Comparison of ENCODE assay signal across 7 cellular contexts in genomic region chr6:168370310-168370991, GRCh38. TPM values are rescaled to one million over a fixed set of nuclear protein-coding genes. Genes with fewer than 3 reads are reported as not detected.
DNase-seq lines count a peak whose midpoint lies in the region; ATAC-seq, FAIRE-seq and TF ChIP-seq lines count a peak whose summit lies in the region.

No MANE protein-coding gene starts in this region.

- TF ChIP-seq CTCF in MM.1S (IDR thresholded peaks at IDR 0.05; ENCODE audit: low read length) = peak; percentile 53
- TF ChIP-seq CTCF in WERI-Rb-1 (IDR thresholded peaks at IDR 0.05; ENCODE audit: low read depth, low read length) = peak; percentile 90
- peak; percentile 79 to 90 (median 84) for TF ChIP-seq CTCF in breast epithelium (IDR thresholded peaks at IDR 0.05)
- TF ChIP-seq CTCF in liver (IDR thresholded peaks at IDR 0.05; ENCODE audit: low read depth, low read length, missing input control) = peak; percentile 92

- H3K36me3 ChIP-seq in MM.1S (replicated peaks; ENCODE audit: insufficient read depth, low read length) (no peaks in the 10 kb centered on the region), WERI-Rb-1 (no peaks in the 10 kb centered on the region), breast epithelium (no peaks in the 10 kb centered on the region), liver (ENCODE audit: control insufficient read depth in 4 of 4, insufficient read depth in 3 of 4, low read depth in 1 of 4, low read length in 3 of 4) (no peaks in the 10 kb centered on the region)

- H3K9me2 ChIP-seq in MM.1S (replicated peaks; ENCODE audit: insufficient read depth, low read length) = no peaks in the 10 kb centered on the region

- no peaks in the 10 kb centered on the region for H3F3A ChIP-seq in MM.1S (ENCODE audit: insufficient read depth, low read length)

- ATAC-seq in HG02884 (IDR thresholded peaks at IDR 0.05; ENCODE audit: unreplicated experiment) = no peak

- intact Hi-C loops in breast epithelium (cut with DNase I; ENCODE audit: low total_unique reads) = no loop called here

- H2AFZ ChIP-seq in MM.1S (ENCODE audit: low read length) = no peak overlapping the region

- no peaks in the 10 kb centered on the region for H3K79me2 ChIP-seq in MM.1S (ENCODE audit: low read length)

- DNase-seq in GM18507 (ENCODE audit: extremely low spot score, insufficient read length, low read depth) (peak; percentile 51), MM.1S (peak; percentile 14), WERI-Rb-1 (peak; percentile 87), breast epithelium (ENCODE audit: low spot score in 2 of 2) (peak; percentile 48 to 80)
- peak; percentile 22 for DNase-seq in stimulated activated CD8-positive, alpha-beta memory T cell treated with anti-CD3 and anti-CD28 coated beads, Interleukin-12 subunit alpha, Interleukin-12 subunit beta, amount 100 ng/mL, for 24 hours (ENCODE audit: extremely low read depth)

- 0 out of 2 replicates have a peak, but pooled peaks cover 2% of the 10 kb centered on the region for H3K27me3 ChIP-seq in MM.1S (replicated peaks; ENCODE audit: insufficient read depth, low read length)
- H3K27me3 ChIP-seq in WERI-Rb-1 (ENCODE audit: insufficient read depth, low read depth, severe bottlenecking) = no peaks in the 10 kb centered on the region
- H3K27me3 ChIP-seq in breast epithelium = no peaks in the 10 kb centered on the region
- peaks cover 0 to 8% (median 0%) of the 10 kb centered on the region in 4 donors for H3K27me3 ChIP-seq in liver (ENCODE audit: control insufficient read depth in 4 of 4, insufficient read depth in 4 of 4, low read length in 3 of 4)

- peak; percentile 65 for FAIRE-seq in GM18507 (lab: Jason Lieb, UNC)

- H3K9ac ChIP-seq in MM.1S (ENCODE audit: low read length) (no peak overlapping the region), liver (ENCODE audit: low read depth in 1 of 2, low read length in 2 of 2) (peak overlapping the region in 1 of 2 donors; percentile 36)

- no peak overlapping the region for H3K4me2 ChIP-seq in MM.1S (ENCODE audit: low read depth, low read length)

- no peak overlapping the region for H3K4me3 ChIP-seq in MM.1S (ENCODE audit: low read length)
- H3K4me3 ChIP-seq in WERI-Rb-1 (ENCODE audit: low read depth, low read length) = no peak overlapping the region
- H3K4me3 ChIP-seq in breast epithelium = no peak overlapping the region
- H3K4me3 ChIP-seq in liver (ENCODE audit: low read depth in 1 of 3, low read length in 3 of 3) = no peak overlapping the region

- H4K20me1 ChIP-seq in MM.1S (ENCODE audit: insufficient read depth, low read length) = no peaks in the 10 kb centered on the region

- peak; percentile 91 to 94 for TF ChIP-seq RAD21 in liver (IDR thresholded peaks at IDR 0.05)

- H3K9me3 ChIP-seq in MM.1S (replicated peaks; ENCODE audit: insufficient read depth, low read length) (no peaks in the 10 kb centered on the region), WERI-Rb-1 (ENCODE audit: severe bottlenecking) (no peaks in the 10 kb centered on the region), breast epithelium (no peaks in the 10 kb centered on the region), liver (ENCODE audit: control insufficient read depth in 4 of 4, low read length in 3 of 4) (no peaks in the 10 kb centered on the region)

- H3K4me1 ChIP-seq in MM.1S (ENCODE audit: low read length) (no peaks in the 10 kb centered on the region), breast epithelium (no peaks in the 10 kb centered on the region), liver (ENCODE audit: control insufficient read depth in 4 of 4, insufficient read depth in 4 of 4, low read length in 3 of 4) (no peaks in the 10 kb centered on the region)

- 48% methylated on average over 43 of the region's 43 CpGs for WGBS in liver

- no peak for TF ChIP-seq POLR2A in breast epithelium (IDR thresholded peaks at IDR 0.05)

- no peak overlapping the region for H3K27ac ChIP-seq in MM.1S (ENCODE audit: low read length)
- H3K27ac ChIP-seq in WERI-Rb-1 = no peak overlapping the region
- no peak overlapping the region for H3K27ac ChIP-seq in breast epithelium
- no peak overlapping the region for H3K27ac ChIP-seq in liver (ENCODE audit: low read depth in 1 of 2, low read length in 2 of 2)

TF ChIP-seq in liver, 16 proteins besides CTCF, POLR2A, EP300 and RAD21:
- TF ChIP-seq MAX (IDR thresholded peaks at IDR 0.05) = no peak

RNA-seq across cellular contexts. Expression of gene DACT2, which starts 50.9 kb away (rescaled TPM):
- total RNA-seq in breast epithelium (1 to 10 TPM in 1 of 3 donors, under 1 TPM in 1, not detected in 1; 0.32 to 1.0 TPM), liver (1 to 10 TPM in 1 of 2 donors, under 1 TPM in 1; 0.42 to 2.8 TPM)
- polyA plus RNA-seq in liver = 1 to 10 TPM in 1 of 2 donors, under 1 TPM in 1; 0.25 to 1.3 TPM

Comparison
In these comparisons a context has a peak if more than half of its experiments do, and no peak if none do; other contexts are left out.
1. DNase-seq: peak in every context shown above with its lines; median percentile 87 in WERI-Rb-1; 64 in breast epithelium; 51 in GM18507; 22 in stimulated activated CD8-positive, alpha-beta memory T cell treated with anti-CD3 and anti-CD28 coated beads, Interleukin-12 subunit alpha, Interleukin-12 subunit beta, amount 100 ng/mL, for 24 hours; 14 in MM.1S.